16 cellular contexts compared by ENCODE assay signal in genomic region chr1:197799271-197799670, GRCh38. TPM values are rescaled to one million over a fixed set of nuclear protein-coding genes. Genes with fewer than 3 reads are reported as not detected.
A peak's percentile ranks its signal among the peaks of the same experiment; 100 is the strongest.
DNase-seq lines count a peak whose midpoint lies in the region; ATAC-seq and TF ChIP-seq lines count a peak whose summit lies in the region.
"Had no signal": no experiment of that assay in that cellular context is flagged by ENCODE, and none has a peak within 500 bp of the region (broad histone marks: within the 10 kb centered on the region; RNA-seq: fewer than 3 reads in every experiment).

No MANE protein-coding gene starts in this region.

- peaks cover 19% of the 10 kb centered on the region for H3K4me1 Mint-ChIP-seq in WTC11
- H3K4me1 Mint-ChIP-seq in activated naive CD8-positive, alpha-beta T cell treated with anti-CD3 and anti-CD28 coated beads for 36 hours = no peaks in the 10 kb centered on the region
- H3K4me1 Mint-ChIP-seq: activated CD8-positive, alpha-beta memory T cell treated with anti-CD3 and anti-CD28 coated beads, Interleukin-2, amount 10 ng/mL, durations not matched to agents 7 days and 5 days; CD4-positive, alpha-beta memory T cell; naive B cell had no signal

- H3K9me3 ChIP-seq in AG04450 (ENCODE audit: control insufficient read depth, insufficient read depth, low read length) (peaks cover 20% of the 10 kb centered on the region), HEK293 (ENCODE audit: control insufficient read depth, insufficient read depth, low read depth, low read length) (no peaks in the 10 kb centered on the region), gastroesophageal sphincter (peaks cover 0 to 41% (median 0%) of the 10 kb centered on the region in 3 donors)

- POLR2A ChIA-PET in AG04450 (lab: Yijun Ruan, JAX) (no interaction called here), HEK293 (lab: Yijun Ruan, JAX) (no interaction called here), WTC11 (lab: Charles Lee) (no interaction called here)

- H3K27me3 ChIP-seq in AG04450 (ENCODE audit: control insufficient read depth, insufficient read depth, low read length) = no peaks in the 10 kb centered on the region
- H3K27me3 ChIP-seq in gastroesophageal sphincter = no peaks in the 10 kb centered on the region
- H3K27me3 ChIP-seq: ascending aorta, heart left ventricle had no signal

- no peak for TF ChIP-seq POLR2A in gastroesophageal sphincter (IDR thresholded peaks at IDR 0.05)

- peaks cover 41% of the 10 kb centered on the region for H3K9me3 Mint-ChIP-seq in WTC11
- peaks cover 34% of the 10 kb centered on the region for H3K9me3 Mint-ChIP-seq in activated naive CD8-positive, alpha-beta T cell treated with anti-CD3 and anti-CD28 coated beads for 36 hours

- no peak overlapping the region for H3K27ac Mint-ChIP-seq in WTC11
- H3K27ac Mint-ChIP-seq in activated naive CD8-positive, alpha-beta T cell treated with anti-CD3 and anti-CD28 coated beads for 36 hours = no peak overlapping the region
- H3K27ac Mint-ChIP-seq: activated CD8-positive, alpha-beta memory T cell treated with anti-CD3 and anti-CD28 coated beads, Interleukin-2, amount 10 ng/mL, durations not matched to agents 7 days and 5 days; CD4-positive, alpha-beta memory T cell had no signal

- DNase-seq in AG04450 (ENCODE audit: low read depth, low spot score) (no peak), WTC11 (ENCODE audit: low spot score) (no peak), iris pigment epithelial cell (ENCODE audit: low read depth) (peak; percentile 89), T-helper 2 cell (no peak)
- no peak for DNase-seq in activated naive CD8-positive, alpha-beta T cell treated with anti-CD3 and anti-CD28 coated beads for 36 hours
- DNase-seq: activated CD8-positive, alpha-beta memory T cell treated with anti-CD3 and anti-CD28 coated beads, Interleukin-2, amount 10 ng/mL, durations not matched to agents 7 days and 5 days; CD4-positive, alpha-beta memory T cell; heart left ventricle; KBM-7; naive B cell; NCI-H446 treated with DMSO at 0.1 percent for 48 hours; stimulated activated naive CD8-positive, alpha-beta T cell treated with anti-CD3 and anti-CD28 coated beads, Interleukin-15, Interleukin-2, amounts not matched to agents 100 U/mL and 50 U/mL, for 24 hours had no signal

- H3K36me3 Mint-ChIP-seq in WTC11 = peaks cover 30% of the 10 kb centered on the region
- peaks cover 23% of the 10 kb centered on the region for H3K36me3 Mint-ChIP-seq in activated naive CD8-positive, alpha-beta T cell treated with anti-CD3 and anti-CD28 coated beads for 36 hours

- H3K4me1 ChIP-seq in HEK293 (ENCODE audit: control insufficient read depth, insufficient read depth, low read length) (no peaks in the 10 kb centered on the region), gastroesophageal sphincter (no peaks in the 10 kb centered on the region)
- H3K4me1 ChIP-seq: ascending aorta, heart left ventricle had no signal

- no peak overlapping the region for H3K4me3 Mint-ChIP-seq in WTC11
- no peak overlapping the region for H3K4me3 Mint-ChIP-seq in activated naive CD8-positive, alpha-beta T cell treated with anti-CD3 and anti-CD28 coated beads for 36 hours
- H3K4me3 Mint-ChIP-seq: activated CD8-positive, alpha-beta memory T cell treated with anti-CD3 and anti-CD28 coated beads, Interleukin-2, amount 10 ng/mL, durations not matched to agents 7 days and 5 days; CD4-positive, alpha-beta memory T cell had no signal

- H3K36me3 ChIP-seq in HEK293 (ENCODE audit: control insufficient read depth in 2 of 2, insufficient read depth in 1 of 2, low read length in 2 of 2) = no peaks in the 10 kb centered on the region
- no peaks in the 10 kb centered on the region for H3K36me3 ChIP-seq in gastroesophageal sphincter
- H3K36me3 ChIP-seq: ascending aorta, heart left ventricle had no signal

- H3K27ac ChIP-seq in AG04450 (ENCODE audit: low read depth, low read length) = peak overlapping the region; percentile 73
- no peak overlapping the region for H3K27ac ChIP-seq in HEK293 (ENCODE audit: extremely low read depth, low read depth, low read length)
- no peak overlapping the region for H3K27ac ChIP-seq in gastroesophageal sphincter
- H3K27ac ChIP-seq: ascending aorta, heart left ventricle had no signal

- H3K4me3 ChIP-seq in AG04450 (ENCODE audit: low read depth, low read length) (no peak overlapping the region), HEK293 (ENCODE audit: low read depth, low read length) (no peak overlapping the region), gastroesophageal sphincter (no peak overlapping the region)
- H3K4me3 ChIP-seq: ascending aorta, heart left ventricle had no signal

- TF ChIP-seq CTCF in AG04450 (IDR thresholded peaks at IDR 0.05; ENCODE audit: low read depth, low read length) = no peak
- TF ChIP-seq CTCF in HEK293 (tag by site-specific recombination; IDR thresholded peaks at IDR 0.05) = no peak
- TF ChIP-seq CTCF in WTC11 (IDR thresholded peaks at IDR 0.05) = no peak
- no peak for TF ChIP-seq CTCF in gastroesophageal sphincter (IDR thresholded peaks at IDR 0.05)

- peak; percentile 41 for ATAC-seq in WTC11
- ATAC-seq in GM18861 (IDR thresholded peaks at IDR 0.05; ENCODE audit: unreplicated experiment) = no peak
- no peak for ATAC-seq in gastroesophageal sphincter
- ATAC-seq: activated CD8-positive, alpha-beta memory T cell treated with anti-CD3 and anti-CD28 coated beads, Interleukin-2, amount 10 ng/mL, durations not matched to agents 7 days and 5 days; stimulated activated naive CD8-positive, alpha-beta T cell treated with anti-CD3 and anti-CD28 coated beads, Interleukin-15, Interleukin-2, amounts not matched to agents 100 U/mL and 50 U/mL, for 24 hours had no signal

- TF ChIP-seq EP300 in gastroesophageal sphincter (IDR thresholded peaks at IDR 0.05) = no peak

- H3K27me3 Mint-ChIP-seq in WTC11 (ENCODE audit: low read depth) = peaks cover 15% of the 10 kb centered on the region
- H3K27me3 Mint-ChIP-seq in activated naive CD8-positive, alpha-beta T cell treated with anti-CD3 and anti-CD28 coated beads for 36 hours = no peaks in the 10 kb centered on the region
- H3K27me3 Mint-ChIP-seq: activated CD8-positive, alpha-beta memory T cell treated with anti-CD3 and anti-CD28 coated beads, Interleukin-2, amount 10 ng/mL, durations not matched to agents 7 days and 5 days; CD4-positive, alpha-beta memory T cell had no signal

- CTCF ChIA-PET in AG04450 (lab: Charles Lee) (no interaction called here), HEK293 (lab: Yijun Ruan, JAX) (interaction anchor here (0.6 kb wide), 1 partner anchor 162 kb away, joined by 6 read pairs; no protein-coding TSS in a partner anchor), WTC11 (lab: Charles Lee) (no interaction called here)

TF ChIP-seq in HEK293, 187 proteins besides CTCF, POLR2A, EP300 and RAD21 (continues in another document):
- no peak for TF ChIP-seq YY2 (tag by site-specific recombination; IDR thresholded peaks at IDR 0.05)
- peak; percentile 73 for TF ChIP-seq ZFP69B (tag by site-specific recombination; IDR thresholded peaks at IDR 0.05)
- TF ChIP-seq ZNF138 (tag by site-specific recombination; IDR thresholded peaks at IDR 0.05; ENCODE audit: borderline replicate concordance) = no peak
- no peak for TF ChIP-seq ZNF645 (tag by site-specific recombination; IDR thresholded peaks at IDR 0.05)

TF ChIP-seq in WTC11, 78 proteins besides CTCF, POLR2A, EP300 and RAD21 (continues in another document):
- TF ChIP-seq FOXK1 (CRISPR knock-in tag; IDR thresholded peaks at IDR 0.05) (no peak), HMGA2 (CRISPR knock-in tag; IDR thresholded peaks at IDR 0.05) (no peak), RORB (CRISPR knock-in tag; IDR thresholded peaks at IDR 0.05) (no peak), ZNF425 (CRISPR knock-in tag; conservative IDR thresholded peaks at IDR 0.05) (no peak), ZNF263 (CRISPR knock-in tag; IDR thresholded peaks at IDR 0.05; ENCODE audit: low read depth) (no peak), GTF2I (CRISPR knock-in tag; conservative IDR thresholded peaks at IDR 0.05) (no peak), FOXP1 (CRISPR knock-in tag; IDR thresholded peaks at IDR 0.05; ENCODE audit: borderline replicate concordance) (no peak), ZNF232 (CRISPR knock-in tag; IDR thresholded peaks at IDR 0.05) (no peak), ZNF219 (CRISPR knock-in tag; IDR thresholded peaks at IDR 0.05; ENCODE audit: borderline replicate concordance) (no peak)

RNA-seq across cellular contexts. Expression of gene DENND1B, which starts 24.0 kb away (rescaled TPM):
- polyA plus RNA-seq in AG04450 (2011; rRNA removed) = 13.9 and 17.7 TPM in 2 replicates
- polyA minus RNA-seq in AG04450 (2011; rRNA and poly(A)+ RNA removed) = 30.5 and 57.2 TPM in 2 replicates
- total RNA-seq in WTC11 (2021) = 2.8 to 4.3 TPM (median 3.3 TPM) in 3 replicates
- 10 to 100 TPM in 1 of 4 donors, 1 to 10 TPM in 3; 8.3 to 11.5 (median 8.8) TPM for total RNA-seq in gastroesophageal sphincter
- 10 to 100 TPM; 11.8 to 13.3 TPM for total RNA-seq in activated naive CD8-positive, alpha-beta T cell treated with anti-CD3 and anti-CD28 coated beads for 36 hours
